ENCODE assay signal across 13 cellular contexts in genomic region chr3:128923607-128924385, GRCh38. TPM values are rescaled to one million over a fixed set of nuclear protein-coding genes. Genes with fewer than 3 reads are reported as not detected.
DNase-seq lines count a peak whose midpoint lies in the region; ATAC-seq, FAIRE-seq and TF ChIP-seq lines count a peak whose summit lies in the region.
"Had no signal": no experiment of that assay in that cellular context is flagged by ENCODE, and none has a peak within 500 bp of the region (broad histone marks: within the 10 kb centered on the region; RNA-seq: fewer than 3 reads in every experiment).

No MANE protein-coding gene starts in this region.

- no peaks in the 10 kb centered on the region for H3K9me3 ChIP-seq in CD4-positive, alpha-beta memory T cell (ENCODE audit: control insufficient read depth in 1 of 2, low read length in 2 of 2)
- no peaks in the 10 kb centered on the region for H3K9me3 ChIP-seq in MM.1S (replicated peaks; ENCODE audit: insufficient read depth, low read length)
- H3K9me3 ChIP-seq: adrenal gland had no signal

- 0 out of 2 replicates have a peak, but pooled peaks cover 2% of the 10 kb centered on the region for H3F3A ChIP-seq in MM.1S (ENCODE audit: insufficient read depth, low read length)

- H4K20me1 ChIP-seq in MM.1S (ENCODE audit: insufficient read depth, low read length), result no peaks in the 10 kb centered on the region

- peaks cover 20% of the 10 kb centered on the region for H3K4me1 ChIP-seq in CD4-positive, alpha-beta memory T cell (ENCODE audit: insufficient read depth, low read length)
- H3K4me1 ChIP-seq in MM.1S (ENCODE audit: low read length), result no peaks in the 10 kb centered on the region
- H3K4me1 ChIP-seq: adrenal gland, esophagus muscularis mucosa had no signal

- no peaks in the 10 kb centered on the region for H3K9me2 ChIP-seq in MM.1S (replicated peaks; ENCODE audit: insufficient read depth, low read length)

- peaks cover 1 to 15% of the 10 kb centered on the region in 2 donors for H3K36me3 Mint-ChIP-seq in CD4-positive, alpha-beta memory T cell
- H3K36me3 Mint-ChIP-seq in T-helper 1 cell treated with Interleukin-12 subunit alpha and Interleukin-12 subunit beta and Interleukin-4 antibody, amounts not matched to agents 30 μg/mL and 1 μg/mL, for 36 hours (ENCODE audit: low read depth), result peaks cover 41% of the 10 kb centered on the region

- H3K36me3 ChIP-seq in CD4-positive, alpha-beta memory T cell (ENCODE audit: insufficient read depth, low read length), result no peaks in the 10 kb centered on the region
- no peaks in the 10 kb centered on the region for H3K36me3 ChIP-seq in MM.1S (replicated peaks; ENCODE audit: insufficient read depth, low read length)
- H3K36me3 ChIP-seq: adrenal gland, esophagus muscularis mucosa had no signal

- peaks cover 0 to 8% (median 0%) of the 10 kb centered on the region in 8 donors for H3K9me3 Mint-ChIP-seq in CD4-positive, alpha-beta memory T cell
- peaks cover 36% of the 10 kb centered on the region for H3K9me3 Mint-ChIP-seq in T-helper 1 cell treated with Interleukin-12 subunit alpha and Interleukin-12 subunit beta and Interleukin-4 antibody, amounts not matched to agents 30 μg/mL and 1 μg/mL, for 36 hours

- no peak for TF ChIP-seq CTCF in MM.1S (IDR thresholded peaks at IDR 0.05; ENCODE audit: low read length)

- peak in 4 of 5 donors; percentile 29 to 40 (median 34) for DNase-seq in CD4-positive, alpha-beta memory T cell
- peak; percentile 8 for DNase-seq in fibroblast of peridontal ligament (ENCODE audit: extremely low read depth)
- no peak for DNase-seq in HEK293T (ENCODE audit: extremely low spot score)
- no peak for DNase-seq in MM.1S
- no peak for DNase-seq in EL
- DNase-seq: adrenal gland, NCI-H2107 had no signal

- H3K27ac ChIP-seq in CD4-positive, alpha-beta memory T cell (ENCODE audit: low read depth, low read length), result no peak overlapping the region
- no peak overlapping the region for H3K27ac ChIP-seq in MM.1S (ENCODE audit: low read length)
- H3K27ac ChIP-seq: adrenal gland, esophagus muscularis mucosa had no signal

- no peak overlapping the region for H2AFZ ChIP-seq in MM.1S (ENCODE audit: low read length)

- H3K27me3 ChIP-seq in CD4-positive, alpha-beta memory T cell (ENCODE audit: insufficient read depth, low read length), result no peaks in the 10 kb centered on the region
- no peaks in the 10 kb centered on the region; the same call in 1 of the 2 replicates for H3K27me3 ChIP-seq in MM.1S (replicated peaks; ENCODE audit: insufficient read depth, low read length)
- H3K27me3 ChIP-seq: adrenal gland, esophagus muscularis mucosa had no signal

- peaks cover 26 to 45% (median 37%) of the 10 kb centered on the region in 4 donors for H3K4me1 Mint-ChIP-seq in CD4-positive, alpha-beta memory T cell
- peaks cover 20% of the 10 kb centered on the region for H3K4me1 Mint-ChIP-seq in T-helper 1 cell treated with Interleukin-12 subunit alpha and Interleukin-12 subunit beta and Interleukin-4 antibody, amounts not matched to agents 30 μg/mL and 1 μg/mL, for 36 hours (ENCODE audit: low read depth)

- no peaks in the 10 kb centered on the region for H3K79me2 ChIP-seq in MM.1S (ENCODE audit: low read length)

- H3K27me3 Mint-ChIP-seq in CD4-positive, alpha-beta memory T cell, result no peaks in the 10 kb centered on the region
- H3K27me3 Mint-ChIP-seq in T-helper 1 cell treated with Interleukin-12 subunit alpha and Interleukin-12 subunit beta and Interleukin-4 antibody, amounts not matched to agents 30 μg/mL and 1 μg/mL, for 36 hours (ENCODE audit: low read depth), result peaks cover 8% of the 10 kb centered on the region

- peak; percentile 76 for FAIRE-seq in A204.1 (lab: Jason Lieb, UNC)
- FAIRE-seq: colon had no signal

- CTCF ChIA-PET in CD4-positive, alpha-beta memory T cell (lab: Charles Lee; ENCODE audit: partially characterized antibody), result interaction anchor here (0.7 to 5.2 kb wide), 18 partner anchors 10 to 310 kb away, joined by 3 to 66 read pairs (median 4); partner anchors contain the start of gene ACAD9
- CTCF ChIA-PET in HEK293T (lab: Yijun Ruan, JAX), result interaction anchor here (1.0 kb wide), 1 partner anchor 11 kb away, joined by 3 read pairs; no protein-coding TSS in a partner anchor

- no peak for ATAC-seq in HG03342 (IDR thresholded peaks at IDR 0.05; ENCODE audit: unreplicated experiment)

- H3K9ac ChIP-seq in MM.1S (ENCODE audit: low read length), result no peak overlapping the region

- H3K4me3 Mint-ChIP-seq in CD4-positive, alpha-beta memory T cell, result peak overlapping the region; percentile 82 to 90 (median 85)
- H3K4me3 Mint-ChIP-seq in T-helper 1 cell treated with Interleukin-12 subunit alpha and Interleukin-12 subunit beta and Interleukin-4 antibody, amounts not matched to agents 30 μg/mL and 1 μg/mL, for 36 hours, result peak overlapping the region; percentile 66

- H3K4me3 ChIP-seq in CD4-positive, alpha-beta memory T cell (ENCODE audit: low read length in 2 of 2), result peak overlapping the region; percentile 29 to 74
- H3K4me3 ChIP-seq in MM.1S (ENCODE audit: low read length), result no peak overlapping the region
- H3K4me3 ChIP-seq: adrenal gland, esophagus muscularis mucosa, lung had no signal

- peak overlapping the region; percentile 70 to 91 (median 88) for H3K27ac Mint-ChIP-seq in CD4-positive, alpha-beta memory T cell
- H3K27ac Mint-ChIP-seq in T-helper 1 cell treated with Interleukin-12 subunit alpha and Interleukin-12 subunit beta and Interleukin-4 antibody, amounts not matched to agents 30 μg/mL and 1 μg/mL, for 36 hours, result peak overlapping the region; percentile 81

- no peak overlapping the region for H3K4me2 ChIP-seq in MM.1S (ENCODE audit: low read depth, low read length)

- POLR2A ChIA-PET in CD4-positive, alpha-beta memory T cell (lab: Charles Lee; ENCODE audit: partially characterized antibody), result interaction anchor here (0.8 to 2.7 kb wide), 11 partner anchors 9 to 306 kb away, joined by 3 to 21 read pairs (median 4); partner anchors contain the start of genes ACAD9 and RAB43
- POLR2A ChIA-PET in HEK293T (lab: Yijun Ruan, JAX), result interaction anchor here (1.3 kb wide), 1 partner anchor 45 kb away, joined by 4 read pairs; the partner anchor contains the start of gene ACAD9

- intact Hi-C loops in CD4-positive, alpha-beta memory T cell (cut with micrococcal nuclease), result loop anchor here (1.0 to 2.0 kb wide), 6 partner anchors 44 to 306 kb away; partner anchors contain the start of gene ACAD9

TF ChIP-seq in HEK293T, 16 proteins besides CTCF, POLR2A, EP300 and RAD21:
- no peak for TF ChIP-seq LEF1 (IDR thresholded peaks at IDR 0.05; ENCODE audit: borderline replicate concordance)
- no peak for TF ChIP-seq FOXM1 (IDR thresholded peaks at IDR 0.05; ENCODE audit: borderline replicate concordance)
- no peak for TF ChIP-seq NFRKB (IDR thresholded peaks at IDR 0.05)
- no peak for TF ChIP-seq SP1 (IDR thresholded peaks at IDR 0.05)
- no peak for TF ChIP-seq PKNOX1 (IDR thresholded peaks at IDR 0.05)
- no peak for TF ChIP-seq TARDBP (IDR thresholded peaks at IDR 0.05)
- TF ChIP-seq ARNT (IDR thresholded peaks at IDR 0.05), result no peak
- no peak for TF ChIP-seq FOXK2 (IDR thresholded peaks at IDR 0.05)
- no peak for TF ChIP-seq ELF4 (IDR thresholded peaks at IDR 0.05)
- no peak for TF ChIP-seq HDGF (IDR thresholded peaks at IDR 0.05; ENCODE audit: borderline replicate concordance)
- no peak for TF ChIP-seq ZNF384 (IDR thresholded peaks at IDR 0.05)
- no peak for TF ChIP-seq CTBP1 (IDR thresholded peaks at IDR 0.05; ENCODE audit: borderline replicate concordance)

RNA-seq across cellular contexts. Expression of gene ACAD9, which starts 44.4 kb away (rescaled TPM):
- total RNA-seq in CD4-positive, alpha-beta memory T cell, result 10 to 100 TPM; 54.9 to 62.2 TPM
- polyA plus RNA-seq in CD4-positive, alpha-beta memory T cell, result 10 to 100 TPM; 12.9 to 20.7 TPM

Comparison
In these comparisons a context has a peak if more than half of its experiments do, and no peak if none do; other contexts are left out.
1. DNase-seq: peak in CD4-positive, alpha-beta memory T cell (4 of 5) and fibroblast of peridontal ligament (single experiment); none in HEK293T (single experiment), MM.1S (single experiment) and EL (single experiment).